In the genomic region with DNA sequence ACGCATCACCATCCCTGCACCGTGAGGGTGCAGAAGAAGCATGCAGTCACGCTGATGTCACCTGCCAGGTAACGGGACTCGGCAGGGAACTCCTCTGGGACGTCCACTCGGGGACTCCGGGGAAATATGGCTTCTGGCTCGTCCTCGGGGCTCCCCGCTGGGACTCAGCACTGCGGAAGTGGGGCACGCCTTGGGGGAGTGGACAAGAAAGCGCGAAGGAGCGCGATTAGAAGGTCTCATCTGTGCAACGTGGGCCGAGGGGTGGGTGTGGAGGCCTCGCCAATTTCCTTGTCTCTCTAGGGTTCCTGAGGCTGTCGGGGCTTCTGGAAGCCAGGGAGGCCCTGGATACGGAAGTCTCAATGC, we compare ENCODE assay signal across 8 cellular contexts. TPM values are rescaled to one million over a fixed set of nuclear protein-coding genes. Genes with fewer than 3 reads are reported as not detected.
DNase-seq lines count a peak whose midpoint lies in the region; ATAC-seq, FAIRE-seq and TF ChIP-seq lines count a peak whose summit lies in the region.

No MANE protein-coding gene starts in this region.

- TF ChIP-seq RAD21 in HepG2 (CRISPR knock-in tag; IDR thresholded peaks at IDR 0.05) = no peak

- H4K20me1 ChIP-seq in HepG2 (ENCODE audit: insufficient read depth, low read length) = peaks cover 18% of the 10 kb centered on the region; the same call in 1 of the 2 replicates

- no peak for TF ChIP-seq CTCF in CD8-positive, alpha-beta T cell (IDR thresholded peaks at IDR 0.05)
- no peak for TF ChIP-seq CTCF in HepG2 (CRISPR knock-in tag; IDR thresholded peaks at IDR 0.05)

- FAIRE-seq in HepG2 (lab: Jason Lieb, UNC) = no peak

- H3K27me3 ChIP-seq in CD8-positive, alpha-beta T cell (ENCODE audit: insufficient read depth, low read length) = no peaks in the 10 kb centered on the region
- no peaks in the 10 kb centered on the region; a peak in 1 of 5 replicates for H3K27me3 ChIP-seq in HepG2 (ENCODE audit: control insufficient read depth in 1 of 2, insufficient read depth in 2 of 2, low read length in 2 of 2)

- no peak for TF ChIP-seq EP300 in HepG2 (IDR thresholded peaks at IDR 0.05; ENCODE audit: low read depth in 2 of 2, low read length in 2 of 2)
- TF ChIP-seq EP300 in HepG2 (CRISPR knock-in tag; IDR thresholded peaks at IDR 0.05; ENCODE audit: borderline replicate concordance) = no peak

- in situ Hi-C loops in HepG2 (cut with HindIII; ENCODE audit: extremely low pct_ligation_motif_present, low pct_unique_long_range_greater_than_20kb) = no loop called here

- H3K27ac ChIP-seq in CD8-positive, alpha-beta T cell (ENCODE audit: low read depth, low read length) = peak overlapping the region; percentile 83
- peak overlapping the region; percentile 86 for H3K27ac ChIP-seq in HepG2 (ENCODE audit: extremely low read length, insufficient read depth, low read length)

- H3K4me1 ChIP-seq in CD8-positive, alpha-beta T cell (ENCODE audit: insufficient read depth, low read length) = peaks cover 38% of the 10 kb centered on the region
- H3K4me1 ChIP-seq in HepG2 (ENCODE audit: insufficient read depth, low read length) = peaks cover 51% of the 10 kb centered on the region

- peak; percentile 13 to 72 (median 52) for DNase-seq in CD8-positive, alpha-beta T cell
- DNase-seq in M059J (ENCODE audit: low read depth) (peak; percentile 76), HepG2 (ENCODE audit: low spot score) (peak; percentile 9)
- peak; percentile 18 to 32 (median 26) for DNase-seq in activated CD4-positive, CD25-positive, alpha-beta regulatory T cell (lab: John Stamatoyannopoulos, UW)
- peak; percentile 54 for DNase-seq in central memory CD4-positive, alpha-beta T cell
- DNase-seq in stimulated activated CD4-positive, alpha-beta T cell treated with anti-CD3 and anti-CD28 coated beads, TNF-alpha, amount 100 ng/mL, for 4 hours (ENCODE audit: low read depth in 3 of 3) = peak; percentile 17 to 32 (median 24)

- intact Hi-C loops in CD8-positive, alpha-beta T cell (cut with DNase I, micrococcal nuclease) = loop anchor here (5.0 to 10.0 kb wide), 2 partner anchors 222 to 500 kb away; a partner anchor contains a TSS
- intact Hi-C loops in HepG2 (cut with micrococcal nuclease; ENCODE audit: unreplicated experiment) = no loop called here

- no peaks in the 10 kb centered on the region for H3K36me3 ChIP-seq in CD8-positive, alpha-beta T cell (ENCODE audit: insufficient read depth, low read length)
- H3K36me3 ChIP-seq in HepG2 (replicated peaks in 1 of 2; ENCODE audit: control insufficient read depth in 1 of 2, insufficient read depth in 2 of 2, low read length in 2 of 2) = peaks cover 0 to 1% of the 10 kb centered on the region in 2 experiments; a peak in 2 of 5 replicates

- H3K27ac Mint-ChIP-seq in CD8-positive, alpha-beta T cell = peak overlapping the region; percentile 85

- H3K4me3 ChIP-seq in CD8-positive, alpha-beta T cell (ENCODE audit: low read depth, low read length) = peak overlapping the region; percentile 96
- peak overlapping the region; percentile 87 to 92 (median 90) for H3K4me3 ChIP-seq in HepG2 (replicated peaks in 1 of 3; ENCODE audit: insufficient read depth in 1 of 3, low read depth in 2 of 3, low read length in 3 of 3)

- peak overlapping the region; percentile 82 for H3K9ac ChIP-seq in HepG2 (ENCODE audit: insufficient read depth, low read depth, low read length)

- peaks cover 22% of the 10 kb centered on the region for H3K36me3 Mint-ChIP-seq in CD8-positive, alpha-beta T cell

- peaks cover 60% of the 10 kb centered on the region for H3K4me1 Mint-ChIP-seq in CD8-positive, alpha-beta T cell (ENCODE audit: low read depth)

- no peak overlapping the region for H2AFZ ChIP-seq in HepG2 (ENCODE audit: low read length)

- ATAC-seq in CD8-positive, alpha-beta T cell = peak; percentile 19
- peak; percentile 9 for ATAC-seq in HepG2
- ATAC-seq in GM18868 (IDR thresholded peaks at IDR 0.05; ENCODE audit: unreplicated experiment) = no peak
- no peak for ATAC-seq in HG03571 (IDR thresholded peaks at IDR 0.05; ENCODE audit: unreplicated experiment)

- CTCF ChIA-PET in CD8-positive, alpha-beta T cell (lab: Charles Lee) = no interaction called here
- CTCF ChIA-PET in HepG2 (lab: Yijun Ruan, JAX; ENCODE audit: low intra/inter-chr PET ratio, low total read pairs) = no interaction called here

- peaks cover 63% of the 10 kb centered on the region for H3K79me2 ChIP-seq in HepG2 (ENCODE audit: insufficient read depth, low read length)

- POLR2A ChIA-PET in CD8-positive, alpha-beta T cell (lab: Charles Lee) = interaction anchor here (1.5 kb wide), 1 partner anchor 12 kb away, joined by 7 read pairs; no protein-coding TSS in a partner anchor
- POLR2A ChIA-PET in HepG2 (lab: Yijun Ruan, JAX) = interaction anchor here (1.5 kb wide), 1 partner anchor 14 kb away, joined by 6 read pairs; no protein-coding TSS in a partner anchor

- no peaks in the 10 kb centered on the region for H3K9me3 Mint-ChIP-seq in CD8-positive, alpha-beta T cell

- no peaks in the 10 kb centered on the region for H3K9me3 ChIP-seq in CD8-positive, alpha-beta T cell (ENCODE audit: low read length)
- H3K9me3 ChIP-seq in HepG2 (ENCODE audit: low read length) = no peaks in the 10 kb centered on the region

- H3K4me3 Mint-ChIP-seq in CD8-positive, alpha-beta T cell = peak overlapping the region; percentile 99

- BruUV-seq in HepG2 (replicated peaks; lab: Mats Ljungman, UMichigan) = no TSS peak

- WGBS in HepG2 (ENCODE audit: low lambda C conversion rate) = 2% methylated on average over 7 of the region's 22 CpGs

- peak overlapping the region; percentile 79 for H3K4me2 ChIP-seq in HepG2 (ENCODE audit: low read depth, low read length)

- no peaks in the 10 kb centered on the region for H3K27me3 Mint-ChIP-seq in CD8-positive, alpha-beta T cell (ENCODE audit: low read depth)

- no peak for TF ChIP-seq POLR2A in HepG2 (IDR thresholded peaks at IDR 0.05; ENCODE audit: insufficient read depth in 1 of 2, low read depth in 2 of 2, low read length in 2 of 2)

TF ChIP-seq in HepG2, 621 proteins besides CTCF, POLR2A, EP300 and RAD21 (continues in another document):
- peak; percentile 8; the same call in 1 of the 2 replicates for TF ChIP-seq PHF8 (CRISPR knock-in tag; IDR thresholded peaks at IDR 0.05)

RNA-seq across cellular contexts. Expression of a gene that starts 0.9 kb away (rescaled TPM):
- total RNA-seq in CD8-positive, alpha-beta T cell = 1 to 10 TPM; 3.9 TPM
- 34.8 and 39.2 TPM in 2 replicates for total RNA-seq in M059J (2014; rRNA removed; shearing (Covaris generic))
- 21.6 and 32.0 TPM in 2 replicates for total RNA-seq in HepG2 (2016; rRNA removed; fragmentation: Illumina TruSeq; extraction: Trizol)
- total RNA-seq in HepG2 (2016; cell fraction: cytosol; rRNA removed; fragmentation: Illumina TruSeq; extraction: Trizol; ENCODE audit: low read depth) = 3.9 and 4.5 TPM in 2 replicates
- total RNA-seq in HepG2 (2016; cell fraction: insoluble cytoplasmic fraction; rRNA removed; fragmentation: Illumina TruSeq; extraction: Trizol) = 24.4 and 33.4 TPM in 2 replicates
- 7.4 and 9.7 TPM in 2 replicates for total RNA-seq in HepG2 (2016; cell fraction: membrane; rRNA removed; fragmentation: Illumina TruSeq; extraction: Trizol)
- 21.8 and 22.0 TPM in 2 replicates for total RNA-seq in HepG2 (2016; cell fraction: nucleus; rRNA removed; fragmentation: Illumina TruSeq; extraction: Trizol)
- 11.1 and 12.2 TPM in 2 replicates for polyA plus RNA-seq in HepG2 (2011; rRNA removed)
- polyA plus RNA-seq in HepG2 (2011; cell fraction: cytosol; rRNA removed) = 6.9 and 9.6 TPM in 2 replicates
- 15.2 and 29.4 TPM in 2 replicates for polyA plus RNA-seq in HepG2 (2011; cell fraction: nucleus; rRNA removed)
- polyA plus RNA-seq in HepG2 (2012) = 8.1 and 11.2 TPM in 2 replicates
- 2.0 and 2.3 TPM in 2 replicates for polyA plus RNA-seq in HepG2 (2016; cell fraction: cytosol; fragmentation: Illumina TruSeq; extraction: Trizol; ENCODE audit: low read depth)
- polyA plus RNA-seq in HepG2 (2016; cell fraction: insoluble cytoplasmic fraction; fragmentation: Illumina TruSeq; extraction: Trizol; ENCODE audit: low read depth) = 24.1 and 25.7 TPM in 2 replicates
- 3.7 and 4.4 TPM in 2 replicates for polyA plus RNA-seq in HepG2 (2016; cell fraction: membrane; fragmentation: Illumina TruSeq; extraction: Trizol; ENCODE audit: low read depth)
- 21.6 and 21.7 TPM in 2 replicates for polyA plus RNA-seq in HepG2 (2016; cell fraction: nucleus; fragmentation: Illumina TruSeq; extraction: Trizol; ENCODE audit: insufficient read depth, low read depth)
- polyA minus RNA-seq in HepG2 (2011; rRNA and poly(A)+ RNA removed; ENCODE audit: low replicate concordance) = 5.6 and 11.4 TPM in 2 replicates
- polyA minus RNA-seq in HepG2 (2011; cell fraction: cytosol; rRNA and poly(A)+ RNA removed) = 5.4 and 6.8 TPM in 2 replicates
- polyA minus RNA-seq in HepG2 (2011; cell fraction: nucleus; rRNA and poly(A)+ RNA removed) = 25.9 and 29.4 TPM in 2 replicates

RNA-seq across cellular contexts. Expression of a gene that starts 1.4 kb away (rescaled TPM):
- total RNA-seq in CD8-positive, alpha-beta T cell = 10 to 100 TPM; 23.2 to 23.8 TPM
- total RNA-seq in M059J (2014; rRNA removed; shearing (Covaris generic)) = 95.2 and 102 TPM in 2 replicates
- total RNA-seq in HepG2 (2016; rRNA removed; fragmentation: Illumina TruSeq; extraction: Trizol) = 95.2 and 111 TPM in 2 replicates
- 24.6 and 26.3 TPM in 2 replicates for total RNA-seq in HepG2 (2016; cell fraction: cytosol; rRNA removed; fragmentation: Illumina TruSeq; extraction: Trizol; ENCODE audit: low read depth)
- 91.8 and 119 TPM in 2 replicates for total RNA-seq in HepG2 (2016; cell fraction: insoluble cytoplasmic fraction; rRNA removed; fragmentation: Illumina TruSeq; extraction: Trizol)
- total RNA-seq in HepG2 (2016; cell fraction: membrane; rRNA removed; fragmentation: Illumina TruSeq; extraction: Trizol) = 43.6 and 54.1 TPM in 2 replicates
- 59.6 and 61.1 TPM in 2 replicates for total RNA-seq in HepG2 (2016; cell fraction: nucleus; rRNA removed; fragmentation: Illumina TruSeq; extraction: Trizol)
- polyA plus RNA-seq in HepG2 (2011; rRNA removed) = 18.9 and 21.8 TPM in 2 replicates
- polyA plus RNA-seq in HepG2 (2011; cell fraction: cytosol; rRNA removed) = 15.7 and 20.2 TPM in 2 replicates
- polyA plus RNA-seq in HepG2 (2011; cell fraction: nucleus; rRNA removed) = 10.2 and 13.5 TPM in 2 replicates
- 41.3 and 44.8 TPM in 2 replicates for polyA plus RNA-seq in HepG2 (2012)
- 18.9 and 19.3 TPM in 2 replicates for polyA plus RNA-seq in HepG2 (2016; cell fraction: cytosol; fragmentation: Illumina TruSeq; extraction: Trizol; ENCODE audit: low read depth)
- polyA plus RNA-seq in HepG2 (2016; cell fraction: insoluble cytoplasmic fraction; fragmentation: Illumina TruSeq; extraction: Trizol; ENCODE audit: low read depth) = 110 and 116 TPM in 2 replicates
- 35.7 and 40.4 TPM in 2 replicates for polyA plus RNA-seq in HepG2 (2016; cell fraction: membrane; fragmentation: Illumina TruSeq; extraction: Trizol; ENCODE audit: low read depth)
- polyA plus RNA-seq in HepG2 (2016; cell fraction: nucleus; fragmentation: Illumina TruSeq; extraction: Trizol; ENCODE audit: insufficient read depth, low read depth) = 70.6 and 75.4 TPM in 2 replicates
- 13.7 and 46.5 TPM in 2 replicates for polyA minus RNA-seq in HepG2 (2011; rRNA and poly(A)+ RNA removed; ENCODE audit: low replicate concordance)
- polyA minus RNA-seq in HepG2 (2011; cell fraction: cytosol; rRNA and poly(A)+ RNA removed) = 18.9 and 20.9 TPM in 2 replicates
- 16.3 and 16.4 TPM in 2 replicates for polyA minus RNA-seq in HepG2 (2011; cell fraction: nucleus; rRNA and poly(A)+ RNA removed)

Comparison
In these comparisons a context has a peak if more than half of its experiments do, and no peak if none do; other contexts are left out.
1. ATAC-seq: peak in CD8-positive, alpha-beta T cell (single experiment) and HepG2 (single experiment); none in GM18868 (single experiment) and HG03571 (single experiment).
2. DNase-seq: peak in every context shown above with its lines; median percentile 76 in M059J; 54 in central memory CD4-positive, alpha-beta T cell; 52 in CD8-positive, alpha-beta T cell; 26 in activated CD4-positive, CD25-positive, alpha-beta regulatory T cell; 24 in stimulated activated CD4-positive, alpha-beta T cell treated with anti-CD3 and anti-CD28 coated beads, TNF-alpha, amount 100 ng/mL, for 4 hours; 9 in HepG2.